ENCODE assay signal across 1 cellular context in genomic region chr3:171932153-171932567, GRCh38.
A peak's percentile ranks its signal among the peaks of the same experiment; 100 is the strongest.
TF ChIP-seq lines count a peak whose summit lies in the region.

No MANE protein-coding gene starts in this region.

TF ChIP-seq in HepG2, 621 proteins besides CTCF, POLR2A, EP300 and RAD21 (continued from another document and continues in another):
- no peak for TF ChIP-seq ZBTB10 (CRISPR knock-in tag; IDR thresholded peaks at IDR 0.05; ENCODE audit: borderline replicate concordance)
- no peak for TF ChIP-seq ZNF432 (CRISPR knock-in tag; IDR thresholded peaks at IDR 0.05; ENCODE audit: borderline replicate concordance)
- 0 out of 2 replicates have a peak, but pooled peaks have one; percentile 25 for TF ChIP-seq SMAD3 (CRISPR knock-in tag; IDR thresholded peaks at IDR 0.05)
- peak in 1 of 2 experiments; percentile 41; a peak in 2 of 4 replicates for TF ChIP-seq HMGXB4 (CRISPR knock-in tag; IDR thresholded peaks at IDR 0.05; ENCODE audit: borderline replicate concordance in 1 of 2, low read depth in 1 of 2)
- TF ChIP-seq CERS6 (CRISPR knock-in tag; IDR thresholded peaks at IDR 0.05) = no peak
- TF ChIP-seq ZBTB37 (CRISPR knock-in tag; IDR thresholded peaks at IDR 0.05) = no peak
- TF ChIP-seq HNF4A (CRISPR knock-in tag; IDR thresholded peaks at IDR 0.05) = peak; percentile 29; the same call in 1 of the 2 replicates
- TF ChIP-seq ZSCAN22 (CRISPR knock-in tag; IDR thresholded peaks at IDR 0.05) = no peak
- no peak for TF ChIP-seq RXRB (CRISPR knock-in tag; IDR thresholded peaks at IDR 0.05; ENCODE audit: borderline replicate concordance)
- no peak for TF ChIP-seq THYN1 (CRISPR knock-in tag; IDR thresholded peaks at IDR 0.05; ENCODE audit: borderline replicate concordance, low read depth)
- no peak for TF ChIP-seq ZBTB39 (CRISPR knock-in tag; IDR thresholded peaks at IDR 0.05)
- TF ChIP-seq IKZF5 (CRISPR knock-in tag; IDR thresholded peaks at IDR 0.05) = no peak
- peak; percentile 43; the same call in 1 of the 2 replicates for TF ChIP-seq ZNF331 (CRISPR knock-in tag; IDR thresholded peaks at IDR 0.05)
- no peak for TF ChIP-seq JUN (CRISPR knock-in tag; IDR thresholded peaks at IDR 0.05)
- no peak for TF ChIP-seq ZNF512B (CRISPR knock-in tag; IDR thresholded peaks at IDR 0.05; ENCODE audit: borderline replicate concordance)
- TF ChIP-seq ASH2L (IDR thresholded peaks at IDR 0.05; ENCODE audit: insufficient read length, low read depth, low read length) = peak; percentile 34
- TF ChIP-seq MAZ (IDR thresholded peaks at IDR 0.05; ENCODE audit: borderline replicate concordance, low read depth, low read length) = no peak
- no peak for TF ChIP-seq MAZ (CRISPR knock-in tag; IDR thresholded peaks at IDR 0.05; ENCODE audit: low read depth)
- no peak for TF ChIP-seq ETS1 (CRISPR knock-in tag; IDR thresholded peaks at IDR 0.05)
- no peak for TF ChIP-seq NR2F2 (IDR thresholded peaks at IDR 0.05; ENCODE audit: borderline replicate concordance, low read depth)
- no peak for TF ChIP-seq NFKBIZ (CRISPR knock-in tag; IDR thresholded peaks at IDR 0.05)
- TF ChIP-seq GABPB1 (CRISPR knock-in tag; IDR thresholded peaks at IDR 0.05) = no peak
- TF ChIP-seq ZZZ3 (CRISPR knock-in tag; IDR thresholded peaks at IDR 0.05; ENCODE audit: borderline replicate concordance) = no peak
- no peak for TF ChIP-seq U2AF1 (optimal IDR thresholded peaks at IDR 0.05; ENCODE audit: low read depth, low read length)
- no peak for TF ChIP-seq SIN3B (IDR thresholded peaks at IDR 0.05; ENCODE audit: low read length)
- TF ChIP-seq ZBTB33 (CRISPR knock-in tag; IDR thresholded peaks at IDR 0.05) = peak; percentile 91
- no peak for TF ChIP-seq RFXAP (CRISPR knock-in tag; IDR thresholded peaks at IDR 0.05; ENCODE audit: borderline replicate concordance)
- TF ChIP-seq FOXC1 (CRISPR knock-in tag; IDR thresholded peaks at IDR 0.05; ENCODE audit: borderline replicate concordance) = 0 out of 2 replicates have a peak, but pooled peaks have one; percentile 25
- no peak for TF ChIP-seq IRF2 (CRISPR knock-in tag; IDR thresholded peaks at IDR 0.05)
- no peak for TF ChIP-seq PRMT3 (CRISPR knock-in tag; IDR thresholded peaks at IDR 0.05; ENCODE audit: borderline replicate concordance, low read depth)
- TF ChIP-seq ZBTB25 (CRISPR knock-in tag; IDR thresholded peaks at IDR 0.05) = peak; percentile 20; the same call in 1 of the 2 replicates
- no peak for TF ChIP-seq BCL6 (CRISPR knock-in tag; IDR thresholded peaks at IDR 0.05)
- TF ChIP-seq ZBTB34 (CRISPR knock-in tag; IDR thresholded peaks at IDR 0.05) = no peak
- no peak for TF ChIP-seq IRX3 (CRISPR knock-in tag; IDR thresholded peaks at IDR 0.05; ENCODE audit: borderline replicate concordance, low read depth)
- no peak for TF ChIP-seq THAP11 (CRISPR knock-in tag; IDR thresholded peaks at IDR 0.05)
- TF ChIP-seq ZNF264 (CRISPR knock-in tag; IDR thresholded peaks at IDR 0.05) = no peak
- TF ChIP-seq RBFOX2 (IDR thresholded peaks at IDR 0.05; ENCODE audit: low read depth, low read length) = peak; percentile 43; the same call in 1 of the 2 replicates
- no peak for TF ChIP-seq RFX1 (IDR thresholded peaks at IDR 0.05)
- TF ChIP-seq ZNF713 (CRISPR knock-in tag; IDR thresholded peaks at IDR 0.05) = no peak
- TF ChIP-seq ZNF709 (CRISPR knock-in tag; IDR thresholded peaks at IDR 0.05) = no peak
- no peak; the same call in 1 of the 2 replicates for TF ChIP-seq ZNF644 (CRISPR knock-in tag; IDR thresholded peaks at IDR 0.05; ENCODE audit: low read depth)
- no peak for TF ChIP-seq BORCS8-MEF2B (CRISPR knock-in tag; IDR thresholded peaks at IDR 0.05)
- TF ChIP-seq XRCC5 (optimal IDR thresholded peaks at IDR 0.05; ENCODE audit: low read length) = no peak
